Comparison of ENCODE assay signal across 7 cellular contexts in genomic region chr7:152538346-152539189, GRCh38.
DNase-seq lines count a peak whose midpoint lies in the region; ATAC-seq and TF ChIP-seq lines count a peak whose summit lies in the region.
"Not testable (repeated sequence)": the region's sequence is repeated elsewhere in the genome, so short reads cannot be mapped to it uniquely, and the experiment has no call there.

No MANE protein-coding gene starts in this region.

- peak overlapping the region; percentile 18 for H3K4me3 Mint-ChIP-seq in CD8-positive, alpha-beta T cell
- H3K4me3 Mint-ChIP-seq in WTC11 = not testable (repeated sequence)
- H3K4me3 Mint-ChIP-seq in activated naive CD8-positive, alpha-beta T cell treated with anti-CD3 and anti-CD28 coated beads for 36 hours = peak overlapping the region; percentile 7
- H3K4me3 Mint-ChIP-seq in natural killer cell = peak overlapping the region; percentile 13

- not testable (repeated sequence) for H3K4me3 ChIP-seq in CD8-positive, alpha-beta T cell (ENCODE audit: low read depth, low read length); spleen
- H3K4me3 ChIP-seq in Jurkat, Clone E6-1 (ENCODE audit: low read length) = peak overlapping the region; percentile 37

- not testable (repeated sequence) for H3K9me3 ChIP-seq in CD8-positive, alpha-beta T cell (ENCODE audit: low read length)
- H3K9me3 ChIP-seq in spleen = peaks cover 0 to 13% (median 10%) of the 10 kb centered on the region in 8 donors

- 93 to 94% (median 93%) methylated on average over 20 to 46 of the region's 46 CpGs for WGBS in spleen, 5 donors

- not testable (repeated sequence) for H3K36me3 ChIP-seq in CD8-positive, alpha-beta T cell (ENCODE audit: insufficient read depth, low read length); spleen

- not testable (repeated sequence) for H3K27me3 ChIP-seq in CD8-positive, alpha-beta T cell (ENCODE audit: insufficient read depth, low read length); spleen (replicated peaks in 1 of 7)

- H3K27ac Mint-ChIP-seq in CD8-positive, alpha-beta T cell; activated naive CD8-positive, alpha-beta T cell treated with anti-CD3 and anti-CD28 coated beads for 36 hours; natural killer cell: not testable (repeated sequence)
- 0 out of 2 replicates have a peak overlapping the region, but pooled peaks have one; percentile 65 for H3K27ac Mint-ChIP-seq in WTC11

- not testable (repeated sequence) for H3K4me1 Mint-ChIP-seq in CD8-positive, alpha-beta T cell (ENCODE audit: low read depth); activated naive CD8-positive, alpha-beta T cell treated with anti-CD3 and anti-CD28 coated beads for 36 hours; natural killer cell
- H3K4me1 Mint-ChIP-seq in WTC11 = peaks cover 20% of the 10 kb centered on the region

- DNase-seq in CD8-positive, alpha-beta T cell; Jurkat, Clone E6-1 (ENCODE audit: low read depth, low spot score); WTC11 (ENCODE audit: low spot score); activated naive CD8-positive, alpha-beta T cell treated with anti-CD3 and anti-CD28 coated beads for 36 hours; natural killer cell: not testable (repeated sequence)
- DNase-seq in Right ventricle myocardium superior (peak; percentile 6), spleen (peak; percentile 44)

- CTCF ChIA-PET in CD8-positive, alpha-beta T cell (lab: Charles Lee) = not testable (repeated sequence)
- CTCF ChIA-PET in WTC11 (lab: Charles Lee) = interaction anchor here (1.4 kb wide), 1 partner anchor 17 kb away, joined by 4 read pairs; no protein-coding TSS in a partner anchor

- H3K36me3 Mint-ChIP-seq in CD8-positive, alpha-beta T cell; WTC11; activated naive CD8-positive, alpha-beta T cell treated with anti-CD3 and anti-CD28 coated beads for 36 hours; natural killer cell: not testable (repeated sequence)

- TF ChIP-seq CTCF in CD8-positive, alpha-beta T cell (IDR thresholded peaks at IDR 0.05); WTC11 (IDR thresholded peaks at IDR 0.05); natural killer cell (IDR thresholded peaks at IDR 0.05); spleen (IDR thresholded peaks at IDR 0.05 in 8 of 11, conservative IDR thresholded peaks at IDR 0.05 in 3 of 11): not testable (repeated sequence)

- POLR2A ChIA-PET in CD8-positive, alpha-beta T cell (lab: Charles Lee); WTC11 (lab: Charles Lee): not testable (repeated sequence)

- not testable (repeated sequence) for H3K27ac ChIP-seq in CD8-positive, alpha-beta T cell (ENCODE audit: low read depth, low read length); spleen

- intact Hi-C loops in CD8-positive, alpha-beta T cell (cut with DNase I, micrococcal nuclease); Right ventricle myocardium superior (cut with DNase I); natural killer cell (cut with micrococcal nuclease); spleen (cut with DNase I; ENCODE audit: low total_unique reads): not testable (repeated sequence)

- ATAC-seq in CD8-positive, alpha-beta T cell; WTC11; Right ventricle myocardium superior (ENCODE audit: poor library complexity); natural killer cell: not testable (repeated sequence)

- H3K27me3 Mint-ChIP-seq in CD8-positive, alpha-beta T cell (ENCODE audit: low read depth); WTC11 (ENCODE audit: low read depth); activated naive CD8-positive, alpha-beta T cell treated with anti-CD3 and anti-CD28 coated beads for 36 hours; natural killer cell (ENCODE audit: low read depth in 2 of 2): not testable (repeated sequence)

- not testable (repeated sequence) for H3K4me1 ChIP-seq in CD8-positive, alpha-beta T cell (ENCODE audit: insufficient read depth, low read length); spleen

- H3K9me3 Mint-ChIP-seq in CD8-positive, alpha-beta T cell; activated naive CD8-positive, alpha-beta T cell treated with anti-CD3 and anti-CD28 coated beads for 36 hours; natural killer cell: not testable (repeated sequence)
- H3K9me3 Mint-ChIP-seq in WTC11 = peaks cover 12% of the 10 kb centered on the region

- TF ChIP-seq POLR2A in spleen (IDR thresholded peaks at IDR 0.05) = not testable (repeated sequence)

TF ChIP-seq in WTC11, 78 proteins besides CTCF, POLR2A, EP300 and RAD21:
- peak; percentile 63 for TF ChIP-seq NFYB (CRISPR knock-in tag; conservative IDR thresholded peaks at IDR 0.05; ENCODE audit: low read depth)
